Comparison of ENCODE assay signal across 15 cellular contexts in the genomic region with DNA sequence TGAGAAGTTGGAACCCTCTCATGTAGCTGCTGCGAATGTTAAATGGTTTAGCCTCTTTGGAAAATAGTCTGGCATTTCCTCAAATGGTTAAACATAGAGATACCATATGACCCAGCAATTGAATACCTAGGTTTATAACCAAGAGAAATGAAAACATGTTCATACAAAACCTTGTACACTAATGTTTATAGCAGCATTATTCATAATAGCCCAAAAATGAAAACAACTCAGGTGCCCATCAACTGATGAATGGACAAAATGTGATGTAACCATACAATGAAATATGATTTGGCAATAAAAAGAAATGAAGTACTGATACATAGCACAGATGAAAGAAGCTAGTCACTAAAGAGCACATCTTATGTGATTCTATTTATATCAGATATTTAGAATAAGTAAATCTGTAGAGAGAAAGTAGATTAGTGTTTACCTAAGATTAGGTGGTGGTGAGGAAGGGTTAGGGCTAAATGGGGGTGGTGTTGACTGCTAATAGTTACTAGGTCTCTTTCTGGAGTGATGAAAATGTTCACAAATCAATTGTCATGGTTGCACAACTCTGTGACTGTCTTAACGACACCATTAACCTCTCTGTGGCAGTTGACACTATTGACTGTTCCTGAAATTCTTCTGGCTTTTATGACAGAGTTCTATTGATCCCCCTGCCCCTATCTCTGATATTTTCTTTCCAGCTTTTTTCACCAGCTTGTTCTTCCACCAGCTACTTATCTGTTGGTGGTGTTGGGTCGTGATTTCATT. TPM values are rescaled to one million over a fixed set of nuclear protein-coding genes. Genes with fewer than 3 reads are reported as not detected.
DNase-seq lines count a peak whose midpoint lies in the region; ATAC-seq and TF ChIP-seq lines count a peak whose summit lies in the region.
"Had no signal": no experiment of that assay in that cellular context is flagged by ENCODE, and none has a peak within 500 bp of the region (broad histone marks: within the 10 kb centered on the region; RNA-seq: fewer than 3 reads in every experiment).

No MANE protein-coding gene starts in this region.

- H3K4me1 ChIP-seq in DOHH2 (ENCODE audit: control insufficient read depth, low read length) (peaks cover 40% of the 10 kb centered on the region), psoas muscle (peaks cover 76% of the 10 kb centered on the region), H9 (ENCODE audit: insufficient read depth, low read length) (peaks cover 12% of the 10 kb centered on the region)

- H3K79me2 ChIP-seq in DOHH2 (ENCODE audit: control insufficient read depth, low read length) (peaks cover 41% of the 10 kb centered on the region), H9 (ENCODE audit: insufficient read depth, low read length) (peaks cover 17% of the 10 kb centered on the region; the same call in 1 of the 2 replicates)

- H2BK12ac ChIP-seq in H9 (ENCODE audit: insufficient read length, low read depth, low read length), result no peak overlapping the region

- H3K27ac ChIP-seq in DOHH2 (ENCODE audit: low read depth, low read length), result 0 out of 2 replicates have a peak overlapping the region, but pooled peaks have one; percentile 25
- H3K27ac ChIP-seq in psoas muscle, result peak overlapping the region; percentile 83
- H3K27ac ChIP-seq in H9 (ENCODE audit: insufficient read length, low read depth, low read length), result no peak overlapping the region
- H3K27ac ChIP-seq: RWPE1 had no signal

- H2BK20ac ChIP-seq in H9 (ENCODE audit: low read depth, low read length, poor library complexity, severe bottlenecking), result no peak overlapping the region

- H3K4me1 Mint-ChIP-seq in dendritic cell treated with granulocyte-macrophage colony-stimulating factor and Interleukin-4, amounts not matched to agents 40 ng/mL and 50 ng/mL, for 4 days (ENCODE audit: low read depth), result peaks cover 55% of the 10 kb centered on the region
- H3K4me1 Mint-ChIP-seq in activated T-cell treated with anti-CD3 and anti-CD28 coated beads, Interleukin-2, amount 50 U/mL, for 24 hours (ENCODE audit: low read depth), result peaks cover 51% of the 10 kb centered on the region
- H3K4me1 Mint-ChIP-seq in H9 (peaks cover 54 to 57% of the 10 kb centered on the region in 2 experiments), mesothelial cell of epicardium (peaks cover 32% of the 10 kb centered on the region)

- no peak overlapping the region for H2BK15ac ChIP-seq in H9 (ENCODE audit: low read depth, low read length)

- ATAC-seq in psoas muscle (peak; percentile 38 to 56 (median 44)), GM19463 (IDR thresholded peaks at IDR 0.05; ENCODE audit: unreplicated experiment) (no peak)
- ATAC-seq: activated CD8-positive, alpha-beta T cell treated with anti-CD3 and anti-CD28 coated beads for 36 hours; heart right ventricle; left lung had no signal

- H3K4ac ChIP-seq in H9 (ENCODE audit: low read depth, low read length), result no peak overlapping the region

- DNase-seq in MV-4-11 (lab: John Stamatoyannopoulos, UW) (peak; percentile 51), psoas muscle (no peak), H9 (no peak), mesothelial cell of epicardium (ENCODE audit: low spot score in 2 of 2, unreplicated experiment in 2 of 2) (no peak)
- DNase-seq in activated T-cell treated with anti-CD3 and anti-CD28 coated beads, Interleukin-2, amount 50 U/mL, for 24 hours, result no peak
- DNase-seq: activated CD8-positive, alpha-beta T cell treated with anti-CD3 and anti-CD28 coated beads for 36 hours; activated gamma-delta T cell; heart right ventricle; left lung; T1000 had no signal

- H3K23ac ChIP-seq in H9 (ENCODE audit: insufficient read length, low read depth, low read length), result no peak overlapping the region

- no peaks in the 10 kb centered on the region for H4K20me1 ChIP-seq in DOHH2 (ENCODE audit: control insufficient read depth, insufficient read depth, low read depth, low read length)
- no peaks in the 10 kb centered on the region for H4K20me1 ChIP-seq in H9 (ENCODE audit: control insufficient read depth, insufficient read depth, insufficient read length)

- H3K36me3 Mint-ChIP-seq in dendritic cell treated with granulocyte-macrophage colony-stimulating factor and Interleukin-4, amounts not matched to agents 40 ng/mL and 50 ng/mL, for 4 days (ENCODE audit: low read depth), result peaks cover 57% of the 10 kb centered on the region
- H3K36me3 Mint-ChIP-seq in activated T-cell treated with anti-CD3 and anti-CD28 coated beads, Interleukin-2, amount 50 U/mL, for 24 hours (ENCODE audit: low read depth), result peaks cover 8% of the 10 kb centered on the region
- H3K36me3 Mint-ChIP-seq in H9 (ENCODE audit: insufficient read depth in 1 of 3, low read depth in 3 of 3) (peaks cover 4 to 41% (median 25%) of the 10 kb centered on the region in 3 experiments; a peak in 6 of 7 replicates), mesothelial cell of epicardium (peaks cover 8% of the 10 kb centered on the region)

- H2BK120ac ChIP-seq in H9 (ENCODE audit: low read depth, low read length, poor library complexity, severe bottlenecking), result no peak overlapping the region

- H3K4me2 ChIP-seq in DOHH2 (ENCODE audit: low read length) (peak overlapping the region; percentile 53), H9 (ENCODE audit: insufficient read depth, insufficient read length, low read length) (no peak overlapping the region)
- H3K4me2 ChIP-seq: smooth muscle cell had no signal

- no peak overlapping the region for H3K4me3 ChIP-seq in DOHH2 (ENCODE audit: low read length)
- H3K4me3 ChIP-seq in psoas muscle, result no peak overlapping the region
- H3K4me3 ChIP-seq: heart right ventricle, left lung, smooth muscle cell had no signal

- no peak overlapping the region for H2AK5ac ChIP-seq in H9 (ENCODE audit: insufficient read length, low read length)

- H3K14ac ChIP-seq in H9 (ENCODE audit: insufficient read depth, low read length), result no peak overlapping the region

- no peak overlapping the region for H2BK5ac ChIP-seq in H9 (ENCODE audit: insufficient read length, low read length)

- H3T11ph ChIP-seq in H9 (ENCODE audit: low read length), result no peak overlapping the region

- H3K9me3 Mint-ChIP-seq in dendritic cell treated with granulocyte-macrophage colony-stimulating factor and Interleukin-4, amounts not matched to agents 40 ng/mL and 50 ng/mL, for 4 days, result no peaks in the 10 kb centered on the region
- no peaks in the 10 kb centered on the region for H3K9me3 Mint-ChIP-seq in activated T-cell treated with anti-CD3 and anti-CD28 coated beads, Interleukin-2, amount 50 U/mL, for 24 hours
- H3K9me3 Mint-ChIP-seq in H9, result no peaks in the 10 kb centered on the region
- H3K9me3 Mint-ChIP-seq in mesothelial cell of epicardium, result no peaks in the 10 kb centered on the region
- H3K9me3 Mint-ChIP-seq: activated CD8-positive, alpha-beta T cell treated with anti-CD3 and anti-CD28 coated beads for 36 hours had no signal

- H3K79me1 ChIP-seq in H9 (ENCODE audit: insufficient read depth, low read depth, low read length, poor library complexity, severe bottlenecking), result peaks cover 4% of the 10 kb centered on the region

- peaks cover 3% of the 10 kb centered on the region; the same call in 1 of the 2 replicates for H3K36me3 ChIP-seq in DOHH2 (ENCODE audit: control insufficient read depth, low read length)
- H3K36me3 ChIP-seq in psoas muscle (ENCODE audit: insufficient read depth in 1 of 2, low read depth in 1 of 2), result peaks cover 0 to under 1% of the 10 kb centered on the region in 2 donors

- peak overlapping the region; percentile 38 for H3K27ac Mint-ChIP-seq in dendritic cell treated with granulocyte-macrophage colony-stimulating factor and Interleukin-4, amounts not matched to agents 40 ng/mL and 50 ng/mL, for 4 days
- H3K27ac Mint-ChIP-seq in activated T-cell treated with anti-CD3 and anti-CD28 coated beads, Interleukin-2, amount 50 U/mL, for 24 hours, result no peak overlapping the region
- H3K27ac Mint-ChIP-seq in H9 (peak overlapping the region in 1 of 3 experiments; percentile 69; a peak in 4 of 7 replicates), mesothelial cell of epicardium (no peak overlapping the region)
- H3K27ac Mint-ChIP-seq: activated CD8-positive, alpha-beta T cell treated with anti-CD3 and anti-CD28 coated beads for 36 hours had no signal

- WGBS in psoas muscle, 3 donors, result 34 to 53% (median 37%) methylated on average over 3 of the region's 3 CpGs
- no CpG with 5 or more reads among the region's 3 CpGs for WGBS in H9 (ENCODE audit: extremely low coverage, insufficient read length, low lambda C conversion rate)

- H3K9me3 ChIP-seq in DOHH2 (ENCODE audit: control insufficient read depth, insufficient read depth, low read length), result no peaks in the 10 kb centered on the region
- H3K9me3 ChIP-seq in psoas muscle, result no peaks in the 10 kb centered on the region
- no peaks in the 10 kb centered on the region for H3K9me3 ChIP-seq in H9 (ENCODE audit: control insufficient read depth, low read depth, low read length)
- H3K9me3 ChIP-seq: heart right ventricle, left lung had no signal

- intact Hi-C loops in dendritic cell treated with granulocyte-macrophage colony-stimulating factor and Interleukin-4, amounts not matched to agents 40 ng/mL and 50 ng/mL, for 4 days (cut with micrococcal nuclease), result no loop called here
- intact Hi-C loops in psoas muscle (cut with DNase I), result no loop called here

- no peak overlapping the region for H4K91ac ChIP-seq in H9 (ENCODE audit: insufficient read length, low read depth, low read length)

- H3F3A ChIP-seq in DOHH2 (ENCODE audit: control insufficient read depth, insufficient read depth), result peaks cover 12% of the 10 kb centered on the region; the same call in 1 of the 2 replicates

- H3K27me3 Mint-ChIP-seq in dendritic cell treated with granulocyte-macrophage colony-stimulating factor and Interleukin-4, amounts not matched to agents 40 ng/mL and 50 ng/mL, for 4 days, result no peaks in the 10 kb centered on the region
- H3K27me3 Mint-ChIP-seq in activated T-cell treated with anti-CD3 and anti-CD28 coated beads, Interleukin-2, amount 50 U/mL, for 24 hours, result no peaks in the 10 kb centered on the region
- H3K27me3 Mint-ChIP-seq in H9 (ENCODE audit: low read depth) (no peaks in the 10 kb centered on the region), mesothelial cell of epicardium (ENCODE audit: low read depth) (no peaks in the 10 kb centered on the region)
- H3K27me3 Mint-ChIP-seq: activated CD8-positive, alpha-beta T cell treated with anti-CD3 and anti-CD28 coated beads for 36 hours had no signal

- H3K4me3 Mint-ChIP-seq in dendritic cell treated with granulocyte-macrophage colony-stimulating factor and Interleukin-4, amounts not matched to agents 40 ng/mL and 50 ng/mL, for 4 days, result no peak overlapping the region
- no peak overlapping the region for H3K4me3 Mint-ChIP-seq in activated T-cell treated with anti-CD3 and anti-CD28 coated beads, Interleukin-2, amount 50 U/mL, for 24 hours
- H3K4me3 Mint-ChIP-seq in H9 (no peak overlapping the region), mesothelial cell of epicardium (no peak overlapping the region)
- H3K4me3 Mint-ChIP-seq: activated CD8-positive, alpha-beta T cell treated with anti-CD3 and anti-CD28 coated beads for 36 hours had no signal

- H3K23me2 ChIP-seq in H9 (ENCODE audit: insufficient read length, low read depth, low read length, poor library complexity, severe bottlenecking), result no peaks in the 10 kb centered on the region

- no peak overlapping the region for H3K56ac ChIP-seq in H9 (ENCODE audit: insufficient read length, low read depth, low read length)

- no peaks in the 10 kb centered on the region for H3K9me2 ChIP-seq in DOHH2 (replicated peaks; ENCODE audit: control insufficient read depth, low read length)

- no peak overlapping the region for H4K5ac ChIP-seq in H9 (ENCODE audit: insufficient read length, low read depth, low read length)

- no peak overlapping the region for H4K8ac ChIP-seq in H9 (replicated peaks; ENCODE audit: insufficient read length, low read depth, low read length)

- no peak overlapping the region for H3K9ac ChIP-seq in H9 (ENCODE audit: extremely low read depth, insufficient read length, low read length)

- TF ChIP-seq CTCF in DOHH2 (IDR thresholded peaks at IDR 0.05; ENCODE audit: low read depth, low read length, poor library complexity, severe bottlenecking) (no peak), psoas muscle (IDR thresholded peaks at IDR 0.05) (no peak), H9 (conservative IDR thresholded peaks at IDR 0.05) (no peak), mesothelial cell of epicardium (IDR thresholded peaks at IDR 0.05; ENCODE audit: unreplicated experiment) (no peak)

- no peak overlapping the region for H2AFZ ChIP-seq in H9 (ENCODE audit: low read length)

- no peak overlapping the region for H3K18ac ChIP-seq in H9 (ENCODE audit: insufficient read length, low read depth, low read length)

- no peaks in the 10 kb centered on the region for H3K27me3 ChIP-seq in DOHH2 (ENCODE audit: control insufficient read depth, low read length)
- H3K27me3 ChIP-seq in psoas muscle (ENCODE audit: insufficient read depth in 3 of 3, low read length in 2 of 3), result no peaks in the 10 kb centered on the region
- no peaks in the 10 kb centered on the region for H3K27me3 ChIP-seq in H9 (ENCODE audit: insufficient read depth, low read length)
- H3K27me3 ChIP-seq: heart right ventricle, left lung had no signal

RNA-seq across cellular contexts. Expression of a gene that starts 35.2 kb away (rescaled TPM):
- total RNA-seq in psoas muscle (100 to 1,000 TPM in 3 of 4 donors, 10 to 100 TPM in 1; 89.1 to 426 (median 179) TPM), H9 (2021) (291 and 296 TPM in 2 replicates), mesothelial cell of epicardium (129 to 132 TPM (median 131 TPM) in 3 replicates)
- 10 to 100 TPM; 54.5 to 93.2 (median 91.4) TPM for polyA plus RNA-seq in psoas muscle
